8 cellular contexts compared by ENCODE assay signal in genomic region chr7:23470290-23471089, GRCh38. TPM values are rescaled to one million over a fixed set of nuclear protein-coding genes. Genes with fewer than 3 reads are reported as not detected.
DNase-seq lines count a peak whose midpoint lies in the region; ATAC-seq and TF ChIP-seq lines count a peak whose summit lies in the region.

Gene IGF2BP3, minus strand, starts transcription at chr7:23470491. Its CDS starts 381 bp downstream, at chr7:23470110.

- peaks cover 86% of the 10 kb centered on the region for H3K79me2 ChIP-seq in DOHH2 (ENCODE audit: control insufficient read depth, low read length)

- peak within 1 kb of the TSS; percentile 75 for H3K4me3 ChIP-seq in DOHH2 (ENCODE audit: low read length)
- peak within 1 kb of the TSS; percentile 7 to 36 (median 17) for H3K4me3 ChIP-seq in skin epidermis
- H3K4me3 ChIP-seq in prostate gland, result no peak within 1 kb of the TSS

- TF ChIP-seq POLR2A in prostate gland (IDR thresholded peaks at IDR 0.05), result no peak

- peak within 1 kb of the TSS; percentile 95 for H3K27ac ChIP-seq in DOHH2 (ENCODE audit: low read depth, low read length)
- H3K27ac ChIP-seq in skin epidermis, result no peak within 1 kb of the TSS
- H3K27ac ChIP-seq in prostate gland, result no peak within 1 kb of the TSS

- H3K27me3 ChIP-seq in DOHH2 (ENCODE audit: control insufficient read depth, low read length) (no peaks in the 10 kb centered on the region), prostate gland (replicated peaks; ENCODE audit: insufficient read depth) (peaks cover 75% of the 10 kb centered on the region)

- peak within 1 kb of the TSS; percentile 94 to 98 for H3K4me3 Mint-ChIP-seq in activated T-cell treated with anti-CD3 and anti-CD28 coated beads, Interleukin-2, amount 50 U/mL, for 72 hours

- H3K9me2 ChIP-seq in DOHH2 (replicated peaks; ENCODE audit: control insufficient read depth, low read length), result no peaks in the 10 kb centered on the region

- no peak for TF ChIP-seq CTCF in DOHH2 (IDR thresholded peaks at IDR 0.05; ENCODE audit: low read depth, low read length, poor library complexity, severe bottlenecking)
- TF ChIP-seq CTCF in prostate gland (IDR thresholded peaks at IDR 0.05), result no peak

- H3K36me3 ChIP-seq in DOHH2 (ENCODE audit: control insufficient read depth, low read length) (peaks cover 68% of the 10 kb centered on the region), prostate gland (no peaks in the 10 kb centered on the region)

- peak within 1 kb of the TSS; percentile 91 for H3K27ac Mint-ChIP-seq in activated T-cell treated with anti-CD3 and anti-CD28 coated beads, Interleukin-2, amount 50 U/mL, for 72 hours

- peak within 1 kb of the TSS; percentile 94 for H3K4me2 ChIP-seq in DOHH2 (ENCODE audit: low read length)

- ATAC-seq in HG02642 (IDR thresholded peaks at IDR 0.05; ENCODE audit: poor library complexity, unreplicated experiment) (peak; percentile 14), HG03520 (IDR thresholded peaks at IDR 0.05; ENCODE audit: unreplicated experiment) (no peak)
- ATAC-seq in activated T-cell treated with anti-CD3 and anti-CD28 coated beads, Interleukin-2, amount 50 U/mL, for 72 hours (replicated peaks in 1 of 2), result no peak

- H3K27me3 Mint-ChIP-seq in activated T-cell treated with anti-CD3 and anti-CD28 coated beads, Interleukin-2, amount 50 U/mL, for 72 hours (ENCODE audit: low read depth), result peaks cover 77% of the 10 kb centered on the region

- DNase-seq in NCI-H524 (lab: John Stamatoyannopoulos, UW) (peak; percentile 98 to 99), glomerular visceral epithelial cell (ENCODE audit: extremely low spot score) (peak; percentile 97), prostate gland (ENCODE audit: low spot score) (no peak)
- DNase-seq in activated T-cell treated with anti-CD3 and anti-CD28 coated beads, Interleukin-2, amount 50 U/mL, for 72 hours, result peak; percentile 48 to 52

- H3K36me3 Mint-ChIP-seq in activated T-cell treated with anti-CD3 and anti-CD28 coated beads, Interleukin-2, amount 50 U/mL, for 72 hours (ENCODE audit: insufficient read depth in 2 of 2), result peaks cover 3 to 6% of the 10 kb centered on the region in 2 donors

- H3K4me1 ChIP-seq in DOHH2 (ENCODE audit: control insufficient read depth, low read length), result peaks cover 28% of the 10 kb centered on the region
- H3K4me1 ChIP-seq in prostate gland (replicated peaks), result peaks cover 9% of the 10 kb centered on the region

- H3F3A ChIP-seq in DOHH2 (ENCODE audit: control insufficient read depth, insufficient read depth), result peaks cover 38% of the 10 kb centered on the region

- peaks cover 51% of the 10 kb centered on the region for H3K4me1 Mint-ChIP-seq in activated T-cell treated with anti-CD3 and anti-CD28 coated beads, Interleukin-2, amount 50 U/mL, for 72 hours (ENCODE audit: low read depth)

- no peaks in the 10 kb centered on the region for H3K9me3 Mint-ChIP-seq in activated T-cell treated with anti-CD3 and anti-CD28 coated beads, Interleukin-2, amount 50 U/mL, for 72 hours

- intact Hi-C loops in prostate gland (cut with DNase I), result no loop called here

- no peaks in the 10 kb centered on the region for H3K9me3 ChIP-seq in DOHH2 (ENCODE audit: control insufficient read depth, insufficient read depth, low read length)
- no peaks in the 10 kb centered on the region for H3K9me3 ChIP-seq in prostate gland

- WGBS in prostate gland, result 4% methylated on average over 33 of the region's 33 CpGs

- H4K20me1 ChIP-seq in DOHH2 (ENCODE audit: control insufficient read depth, insufficient read depth, low read depth, low read length), result peaks cover 33% of the 10 kb centered on the region

RNA-seq across cellular contexts. Expression of gene IGF2BP3, which starts in this region (rescaled TPM):
- total RNA-seq in activated T-cell treated with anti-CD3 and anti-CD28 coated beads, Interleukin-2, amount 50 U/mL, for 72 hours, result 1 to 10 TPM; 2.0 to 2.6 TPM
- total RNA-seq in prostate gland, result 1 to 10 TPM in 1 of 2 donors, not detected in 1; 9.6 TPM

Comparison
In these comparisons a context has a peak if more than half of its experiments do, and no peak if none do; other contexts are left out.
1. H3K4me3 ChIP-seq: peak in DOHH2 (single experiment) and skin epidermis (7 of 7); none in prostate gland (0 of 2).